Comparison of ENCODE assay signal across 8 cellular contexts in the genomic region with DNA sequence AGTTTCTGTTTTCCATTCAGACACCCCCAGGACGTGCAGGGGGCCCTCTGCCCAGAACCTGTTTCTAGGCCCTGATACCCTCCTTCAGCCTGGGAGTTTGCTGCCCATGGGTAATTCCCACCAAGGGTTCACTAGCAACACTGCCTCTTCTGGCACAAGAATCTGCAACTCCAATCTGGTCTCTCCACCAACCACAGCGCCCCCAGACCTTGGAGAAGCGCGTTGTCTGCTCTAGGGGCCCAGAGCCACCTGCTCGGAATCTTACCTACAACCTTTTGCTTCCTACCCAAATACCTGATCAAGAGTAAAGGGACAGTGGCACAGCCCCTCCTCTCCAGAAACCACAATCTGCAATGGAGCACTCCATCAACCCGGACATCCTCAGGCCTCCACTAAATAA.
A peak's percentile ranks its signal among the peaks of the same experiment; 100 is the strongest.
DNase-seq lines count a peak whose midpoint lies in the region; ATAC-seq and TF ChIP-seq lines count a peak whose summit lies in the region.

No MANE protein-coding gene starts in this region.

- H3K4me3 ChIP-seq in BLaER1 treated with 17β-estradiol and CSF1 and Interleukin-3, amounts not matched to agents 10 nM and 100 nM: peak overlapping the region; percentile 73 to 93 (median 84)
- peak overlapping the region; percentile 90 for H3K4me3 ChIP-seq in Loucy (ENCODE audit: low read length, poor library complexity, severe bottlenecking)

- intact Hi-C loops in dendritic cell treated with granulocyte-macrophage colony-stimulating factor and Interleukin-4, amounts not matched to agents 40 ng/mL and 50 ng/mL, for 4 days (cut with micrococcal nuclease): no loop called here

- no peak for DNase-seq in nephron progenitor cell
- DNase-seq in GF-D8 (lab: John Stamatoyannopoulos, UW): no peak
- no peak for DNase-seq in NOMO-1 (lab: John Stamatoyannopoulos, UW; ENCODE audit: unreplicated experiment in 2 of 2)

- peak overlapping the region; percentile 83 to 95 (median 91) for H3K9ac ChIP-seq in BLaER1 treated with 17β-estradiol and CSF1 and Interleukin-3, amounts not matched to agents 10 nM and 100 nM
- H3K9ac ChIP-seq in Loucy (ENCODE audit: low read depth, low read length, poor library complexity, severe bottlenecking): peak overlapping the region; percentile 82

- peaks cover 42 to 51% (median 49%) of the 10 kb centered on the region in 11 experiments for H3K36me3 ChIP-seq in BLaER1 treated with 17β-estradiol and CSF1 and Interleukin-3, amounts not matched to agents 10 nM and 100 nM
- peaks cover 19% of the 10 kb centered on the region; the same call in 1 of the 2 replicates for H3K36me3 ChIP-seq in Loucy (ENCODE audit: insufficient read depth, low read length)

- H3K36me3 Mint-ChIP-seq in dendritic cell treated with granulocyte-macrophage colony-stimulating factor and Interleukin-4, amounts not matched to agents 40 ng/mL and 50 ng/mL, for 4 days (ENCODE audit: low read depth): peaks cover 69% of the 10 kb centered on the region
- peaks cover 63% of the 10 kb centered on the region for H3K36me3 Mint-ChIP-seq in nephron progenitor cell (ENCODE audit: low read depth)

- H3K27ac Mint-ChIP-seq in dendritic cell treated with granulocyte-macrophage colony-stimulating factor and Interleukin-4, amounts not matched to agents 40 ng/mL and 50 ng/mL, for 4 days: peak overlapping the region; percentile 90
- H3K27ac Mint-ChIP-seq in nephron progenitor cell: peak overlapping the region; percentile 69

- TF ChIP-seq CTCF in Loucy (conservative IDR thresholded peaks at IDR 0.05; ENCODE audit: low read length): peak; percentile 37
- TF ChIP-seq CTCF in nephron progenitor cell (IDR thresholded peaks at IDR 0.05): no peak

- H3K4me2 ChIP-seq in BLaER1 treated with 17β-estradiol and CSF1 and Interleukin-3, amounts not matched to agents 10 nM and 100 nM: peak overlapping the region; percentile 80 to 99 (median 88)
- H3K4me2 ChIP-seq in Loucy (ENCODE audit: low read depth, low read length, poor library complexity, severe bottlenecking): peak overlapping the region; percentile 89

- H2AFZ ChIP-seq in Loucy (ENCODE audit: low read length): peak overlapping the region; percentile 98

- peaks cover 7 to 19% (median 11%) of the 10 kb centered on the region in 10 experiments; a peak in 15 of 20 replicates for H3K4me1 ChIP-seq in BLaER1 treated with 17β-estradiol and CSF1 and Interleukin-3, amounts not matched to agents 10 nM and 100 nM
- peaks cover 24% of the 10 kb centered on the region for H3K4me1 ChIP-seq in Loucy (ENCODE audit: insufficient read depth, low read length, poor library complexity, severe bottlenecking)

- peaks cover 53% of the 10 kb centered on the region for H3K79me2 ChIP-seq in Loucy (ENCODE audit: insufficient read depth, low read length)

- peaks cover 64% of the 10 kb centered on the region for H3K9me3 Mint-ChIP-seq in dendritic cell treated with granulocyte-macrophage colony-stimulating factor and Interleukin-4, amounts not matched to agents 40 ng/mL and 50 ng/mL, for 4 days
- H3K9me3 Mint-ChIP-seq in nephron progenitor cell: peaks cover 86% of the 10 kb centered on the region

- ATAC-seq in HG02623 (IDR thresholded peaks at IDR 0.05; ENCODE audit: unreplicated experiment) (no peak), HG03139 (IDR thresholded peaks at IDR 0.05; ENCODE audit: unreplicated experiment) (no peak)

- no peaks in the 10 kb centered on the region for H3K9me2 ChIP-seq in Loucy (replicated peaks; ENCODE audit: low read depth, low read length)

- no peaks in the 10 kb centered on the region; a peak in 2 of 22 replicates for H4K20me1 ChIP-seq in BLaER1 treated with 17β-estradiol and CSF1 and Interleukin-3, amounts not matched to agents 10 nM and 100 nM
- H4K20me1 ChIP-seq in Loucy (ENCODE audit: insufficient read depth, low read length, poor library complexity, severe bottlenecking): peaks cover 16% of the 10 kb centered on the region

- H3K4me1 Mint-ChIP-seq in dendritic cell treated with granulocyte-macrophage colony-stimulating factor and Interleukin-4, amounts not matched to agents 40 ng/mL and 50 ng/mL, for 4 days (ENCODE audit: low read depth): peaks cover 35% of the 10 kb centered on the region
- peaks cover 11% of the 10 kb centered on the region for H3K4me1 Mint-ChIP-seq in nephron progenitor cell

- H3K27me3 Mint-ChIP-seq in dendritic cell treated with granulocyte-macrophage colony-stimulating factor and Interleukin-4, amounts not matched to agents 40 ng/mL and 50 ng/mL, for 4 days: peaks cover 15% of the 10 kb centered on the region
- peaks cover 21% of the 10 kb centered on the region for H3K27me3 Mint-ChIP-seq in nephron progenitor cell (ENCODE audit: low read depth, poor library complexity)

- peaks cover 49 to 66% (median 60%) of the 10 kb centered on the region in 11 experiments for H3K9me3 ChIP-seq in BLaER1 treated with 17β-estradiol and CSF1 and Interleukin-3, amounts not matched to agents 10 nM and 100 nM (replicated peaks in 1 of 11)
- H3K9me3 ChIP-seq in Loucy (ENCODE audit: insufficient read depth, low read depth, low read length): peaks cover 20% of the 10 kb centered on the region

- H3K27me3 ChIP-seq in BLaER1 treated with 17β-estradiol and CSF1 and Interleukin-3, amounts not matched to agents 10 nM and 100 nM: no peaks in the 10 kb centered on the region
- H3K27me3 ChIP-seq in Loucy (ENCODE audit: insufficient read depth, low read length, poor library complexity, severe bottlenecking): peaks cover 7% of the 10 kb centered on the region

- no peaks in the 10 kb centered on the region for H3F3A ChIP-seq in Loucy (ENCODE audit: low read depth)

- peak overlapping the region; percentile 82 for H3K4me3 Mint-ChIP-seq in dendritic cell treated with granulocyte-macrophage colony-stimulating factor and Interleukin-4, amounts not matched to agents 40 ng/mL and 50 ng/mL, for 4 days
- peak overlapping the region; percentile 95 for H3K4me3 Mint-ChIP-seq in nephron progenitor cell

- H3K27ac ChIP-seq in BLaER1 treated with 17β-estradiol and CSF1 and Interleukin-3, amounts not matched to agents 10 nM and 100 nM: peak overlapping the region in 10 of 11 experiments; percentile 84 to 96 (median 92); a peak in 20 of 22 replicates
